ENCODE assay signal across 8 cellular contexts in genomic region chr12:123271182-123271491, GRCh38. TPM values are rescaled to one million over a fixed set of nuclear protein-coding genes. Genes with fewer than 3 reads are reported as not detected.
DNase-seq lines count a peak whose midpoint lies in the region; ATAC-seq, FAIRE-seq and TF ChIP-seq lines count a peak whose summit lies in the region.

No MANE protein-coding gene starts in this region.

- intact Hi-C loops in activated T-helper 2 cell treated with anti-CD3 and anti-CD28 coated beads, Interferon-gamma antibody, Interleukin-2, Interleukin-4, amounts not matched to agents 10 μg/mL and 5 μg/mL and 100 μg/mL, durations not matched to agents 14 hours and 24 hours and 36 hours (cut with micrococcal nuclease) = no loop called here
- intact Hi-C loops in testis (cut with DNase I; ENCODE audit: low total_unique reads) = no loop called here

- peak overlapping the region; percentile 90 for H3K4me3 ChIP-seq in BLaER1
- peak overlapping the region in 1 of 2 donors; percentile 77 for H3K4me3 ChIP-seq in testis

- no peaks in the 10 kb centered on the region for H3K9me3 Mint-ChIP-seq in activated T-helper 2 cell treated with anti-CD3 and anti-CD28 coated beads, Interferon-gamma antibody, Interleukin-2, Interleukin-4, amounts not matched to agents 10 μg/mL and 5 μg/mL and 100 μg/mL, durations not matched to agents 14 hours and 24 hours and 36 hours

- peaks cover 15% of the 10 kb centered on the region for H3K36me3 ChIP-seq in BLaER1
- H3K36me3 ChIP-seq in testis (ENCODE audit: low read depth, missing control alignments) = no peaks in the 10 kb centered on the region

- TF ChIP-seq CTCF in testis (IDR thresholded peaks at IDR 0.05) = peak in 1 of 3 experiments; percentile 78

- DNase-seq in GM19240 (ENCODE audit: insufficient read length, low spot score) = peak; percentile 67
- peak; percentile 45 for DNase-seq in RCC 7860 (ENCODE audit: low spot score)
- DNase-seq in activated T-helper 2 cell treated with anti-CD3 and anti-CD28 coated beads, Interferon-gamma antibody, Interleukin-2, Interleukin-4, amounts not matched to agents 10 μg/mL and 5 μg/mL and 100 μg/mL, durations not matched to agents 14 hours and 24 hours and 36 hours (ENCODE audit: low spot score) = peak; percentile 69
- peak; percentile 23 for DNase-seq in foreskin melanocyte
- peak in 46 of 56 donors; percentile 18 to 82 (median 50) for DNase-seq in nucleus accumbens (lab: John Stamatoyannopoulos, UW)
- DNase-seq in testis = peak; percentile 71

- H3K4me1 ChIP-seq in BLaER1 (peaks cover 44% of the 10 kb centered on the region), testis (peaks cover 29% of the 10 kb centered on the region)

- H3K36me3 Mint-ChIP-seq in activated T-helper 2 cell treated with anti-CD3 and anti-CD28 coated beads, Interferon-gamma antibody, Interleukin-2, Interleukin-4, amounts not matched to agents 10 μg/mL and 5 μg/mL and 100 μg/mL, durations not matched to agents 14 hours and 24 hours and 36 hours (ENCODE audit: low read depth) = no peaks in the 10 kb centered on the region

- no peaks in the 10 kb centered on the region for H3K27me3 ChIP-seq in BLaER1
- no peaks in the 10 kb centered on the region for H3K27me3 ChIP-seq in testis

- peaks cover 19% of the 10 kb centered on the region for H4K20me1 ChIP-seq in BLaER1

- ATAC-seq in HG03521 (IDR thresholded peaks at IDR 0.05; ENCODE audit: unreplicated experiment) = peak; percentile 55

- peaks cover 18% of the 10 kb centered on the region for H3K4me1 Mint-ChIP-seq in activated T-helper 2 cell treated with anti-CD3 and anti-CD28 coated beads, Interferon-gamma antibody, Interleukin-2, Interleukin-4, amounts not matched to agents 10 μg/mL and 5 μg/mL and 100 μg/mL, durations not matched to agents 14 hours and 24 hours and 36 hours (ENCODE audit: low read depth)

- no peak overlapping the region for H3K4me3 Mint-ChIP-seq in activated T-helper 2 cell treated with anti-CD3 and anti-CD28 coated beads, Interferon-gamma antibody, Interleukin-2, Interleukin-4, amounts not matched to agents 10 μg/mL and 5 μg/mL and 100 μg/mL, durations not matched to agents 14 hours and 24 hours and 36 hours (ENCODE audit: low read depth)

- no peak overlapping the region for H3K27ac Mint-ChIP-seq in activated T-helper 2 cell treated with anti-CD3 and anti-CD28 coated beads, Interferon-gamma antibody, Interleukin-2, Interleukin-4, amounts not matched to agents 10 μg/mL and 5 μg/mL and 100 μg/mL, durations not matched to agents 14 hours and 24 hours and 36 hours

- H3K9me3 ChIP-seq in BLaER1 = no peaks in the 10 kb centered on the region
- H3K9me3 ChIP-seq in testis = no peaks in the 10 kb centered on the region

- no peak for TF ChIP-seq POLR2A in testis (IDR thresholded peaks at IDR 0.05)

- H3K9ac ChIP-seq in BLaER1 = peak overlapping the region; percentile 98

- no peak for FAIRE-seq in RCC 7860 (lab: Jason Lieb, UNC)

- no CpG with 5 or more reads among the region's 47 CpGs for WGBS in testis, 2 donors

- no peaks in the 10 kb centered on the region for H3K27me3 Mint-ChIP-seq in activated T-helper 2 cell treated with anti-CD3 and anti-CD28 coated beads, Interferon-gamma antibody, Interleukin-2, Interleukin-4, amounts not matched to agents 10 μg/mL and 5 μg/mL and 100 μg/mL, durations not matched to agents 14 hours and 24 hours and 36 hours (ENCODE audit: low read depth)

- H3K27ac ChIP-seq in BLaER1 (peak overlapping the region; percentile 99), testis (peak overlapping the region in 1 of 2 donors; percentile 86)

- peak overlapping the region; percentile 100 for H3K4me2 ChIP-seq in BLaER1

RNA-seq across cellular contexts. Expression of gene CDK2AP1, which starts 0.5 kb away (rescaled TPM):
- total RNA-seq in activated T-helper 2 cell treated with anti-CD3 and anti-CD28 coated beads, Interferon-gamma antibody, Interleukin-2, Interleukin-4, amounts not matched to agents 10 μg/mL and 5 μg/mL and 100 μg/mL, durations not matched to agents 14 hours and 24 hours and 36 hours = 95.3 and 97.7 TPM in 2 replicates
- total RNA-seq in testis = 100 to 1,000 TPM; 131 to 145 TPM
- polyA plus RNA-seq in testis (ENCODE audit: insufficient read depth, low read depth, low replicate concordance) = 155 TPM

RNA-seq across cellular contexts. Expression of gene MTRFR, which starts 37.9 kb away (rescaled TPM):
- total RNA-seq in activated T-helper 2 cell treated with anti-CD3 and anti-CD28 coated beads, Interferon-gamma antibody, Interleukin-2, Interleukin-4, amounts not matched to agents 10 μg/mL and 5 μg/mL and 100 μg/mL, durations not matched to agents 14 hours and 24 hours and 36 hours = 28.9 and 31.1 TPM in 2 replicates
- total RNA-seq in testis = 10 to 100 TPM; 21.1 to 23.6 TPM
- 21.3 TPM for polyA plus RNA-seq in testis (ENCODE audit: insufficient read depth, low read depth, low replicate concordance)

RNA-seq across cellular contexts. Expression of gene MPHOSPH9, which starts 38.2 kb away (rescaled TPM):
- 97.0 and 99.7 TPM in 2 replicates for total RNA-seq in activated T-helper 2 cell treated with anti-CD3 and anti-CD28 coated beads, Interferon-gamma antibody, Interleukin-2, Interleukin-4, amounts not matched to agents 10 μg/mL and 5 μg/mL and 100 μg/mL, durations not matched to agents 14 hours and 24 hours and 36 hours
- total RNA-seq in testis = 10 to 100 TPM; 60.3 to 81.1 TPM
- 28.8 TPM for polyA plus RNA-seq in testis (ENCODE audit: insufficient read depth, low read depth, low replicate concordance)
